10 cellular contexts compared by ENCODE assay signal in the genomic region with DNA sequence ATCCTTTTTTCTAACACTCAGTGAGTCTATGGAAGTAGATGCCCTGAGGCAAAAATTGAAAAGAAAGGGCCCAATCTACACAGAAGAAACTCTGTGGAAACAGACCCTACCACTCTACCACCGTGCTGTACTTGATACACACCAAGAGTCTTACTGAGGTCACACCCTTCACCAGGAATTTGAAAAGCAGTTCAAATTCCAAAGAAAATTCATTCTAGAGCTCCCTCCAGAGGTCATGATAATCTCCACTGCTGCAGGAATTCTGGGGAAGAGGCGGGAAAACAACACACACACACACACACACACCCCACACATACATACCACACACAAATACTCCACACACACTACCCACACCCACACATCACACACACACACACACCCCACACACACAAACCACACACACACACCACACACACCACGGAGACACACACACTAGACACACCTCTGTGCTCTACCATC.
A peak's percentile ranks its signal among the peaks of the same experiment; 100 is the strongest.
DNase-seq lines count a peak whose midpoint lies in the region; ATAC-seq and TF ChIP-seq lines count a peak whose summit lies in the region.
"Had no signal": no experiment of that assay in that cellular context is flagged by ENCODE, and none has a peak within 500 bp of the region (broad histone marks: within the 10 kb centered on the region; RNA-seq: fewer than 3 reads in every experiment).

No MANE protein-coding gene starts in this region.

- H3K27me3 ChIP-seq in WERI-Rb-1 (ENCODE audit: insufficient read depth, low read depth, severe bottlenecking) (no peaks in the 10 kb centered on the region), heart right ventricle (no peaks in the 10 kb centered on the region), thoracic aorta (replicated peaks; ENCODE audit: insufficient read depth) (no peaks in the 10 kb centered on the region)

- H3K36me3 ChIP-seq in WERI-Rb-1, result no peaks in the 10 kb centered on the region
- H3K36me3 ChIP-seq in heart right ventricle, result no peaks in the 10 kb centered on the region
- H3K36me3 ChIP-seq in thoracic aorta, result no peaks in the 10 kb centered on the region

- H3K4me3 ChIP-seq in WERI-Rb-1 (ENCODE audit: low read depth, low read length) (no peak overlapping the region), heart right ventricle (no peak overlapping the region), thoracic aorta (no peak overlapping the region)
- H3K4me3 ChIP-seq: SK-N-MC had no signal

- no peaks in the 10 kb centered on the region for H3K9me3 ChIP-seq in WERI-Rb-1 (ENCODE audit: severe bottlenecking)
- H3K9me3 ChIP-seq in heart right ventricle, result no peaks in the 10 kb centered on the region
- H3K9me3 ChIP-seq in thoracic aorta, result no peaks in the 10 kb centered on the region

- TF ChIP-seq CTCF in WERI-Rb-1 (IDR thresholded peaks at IDR 0.05; ENCODE audit: low read depth, low read length), result peak; percentile 24; the same call in 1 of the 2 replicates
- TF ChIP-seq CTCF in heart right ventricle (IDR thresholded peaks at IDR 0.05), result peak in 7 of 9 donors; percentile 24 to 55 (median 45)
- no peak for TF ChIP-seq CTCF in thoracic aorta (IDR thresholded peaks at IDR 0.05)

- DNase-seq in HCEC 1CT (peak; percentile 44), WERI-Rb-1 (no peak), heart right ventricle (no peak), thoracic aorta (ENCODE audit: low spot score) (no peak), NCI-H82 treated with DMSO at 0.1 percent for 48 hours (lab: John Stamatoyannopoulos, UW; ENCODE audit: unreplicated experiment) (no peak), NCI-H446 treated with DMSO at 0.1 percent for 48 hours (lab: John Stamatoyannopoulos, UW) (no peak)
- DNase-seq: activated naive CD4-positive, alpha-beta T cell treated with anti-CD3 and anti-CD28 coated beads, Interleukin-2, amount 10 ng/mL, durations not matched to agents 7 days and 5 days had no signal

- peak in 6 of 8 donors; percentile 25 to 79 (median 58) for ATAC-seq in heart right ventricle
- ATAC-seq in thoracic aorta (ENCODE audit: insufficient number of reproducible peaks, low FRiP score, low read depth), result peak; percentile 39
- no peak for ATAC-seq in GM19023 (IDR thresholded peaks at IDR 0.05; ENCODE audit: unreplicated experiment)
- ATAC-seq in HG02938 (IDR thresholded peaks at IDR 0.05; ENCODE audit: unreplicated experiment), result no peak

- H3K4me1 ChIP-seq in heart right ventricle, result peaks cover 0 to 5% (median 0%) of the 10 kb centered on the region in 9 donors
- H3K4me1 ChIP-seq in thoracic aorta (ENCODE audit: control insufficient read depth in 1 of 2, low read depth in 2 of 2), result peaks cover under 1 to 23% of the 10 kb centered on the region in 2 donors

- intact Hi-C loops in heart right ventricle (cut with DNase I), result loop anchor here in 1 of 10 donors (10.0 kb wide), 1 partner anchor 1311 kb away; the partner anchor contains the start of gene SOX4

- no peak overlapping the region for H3K27ac ChIP-seq in WERI-Rb-1
- H3K27ac ChIP-seq in heart right ventricle, result no peak overlapping the region
- H3K27ac ChIP-seq in thoracic aorta, result no peak overlapping the region
- H3K27ac ChIP-seq: SK-N-MC had no signal

- WGBS in heart right ventricle, 2 donors, result 66 to 74% methylated on average over 3 of the region's 3 CpGs

Comparison
In these comparisons a context has a peak if more than half of its experiments do, and no peak if none do; other contexts are left out.
1. ATAC-seq: peak in heart right ventricle (6 of 8) and thoracic aorta (single experiment); none in GM19023 (single experiment) and HG02938 (single experiment).